Comparison of ENCODE assay signal across 20 cellular contexts in genomic region chr12:89213747-89214146, GRCh38.
"Had no signal": no experiment of that assay in that cellular context is flagged by ENCODE, and none has a peak within 500 bp of the region (broad histone marks: within the 10 kb centered on the region; RNA-seq: fewer than 3 reads in every experiment).

No MANE protein-coding gene starts in this region.

- H3K27ac ChIP-seq: HL-60 had no signal

- H3K9me3 ChIP-seq: SK-N-SH had no signal

- DNase-seq: KBM-7, MV-4-11, NCI-H1048, NCI-H1105, NCI-H1417 treated with DMSO at 0.1 percent for 48 hours, NCI-H146, NCI-H1694 treated with DMSO at 0.1 percent for 48 hours, NCI-H1930, NCI-H2081, NCI-H2107, NCI-H226, NCI-H446, NCI-H510A, NCI-H524 treated with DMSO at 0.1 percent for 48 hours, NCI-H69, NCI-H774, RPMI8226, SHP77, SK-N-SH had no signal

- H3K9ac ChIP-seq: SK-N-SH had no signal
